ENCODE assay signal across 8 cellular contexts in genomic region chr6:31952140-31952805, GRCh38. TPM values are rescaled to one million over a fixed set of nuclear protein-coding genes. Genes with fewer than 3 reads are reported as not detected.
DNase-seq lines count a peak whose midpoint lies in the region; ATAC-seq and TF ChIP-seq lines count a peak whose summit lies in the region.

No MANE protein-coding gene starts in this region.

- H3K9me3 ChIP-seq in PC-9 (ENCODE audit: insufficient read depth, low read depth) = no peaks in the 10 kb centered on the region

- in situ Hi-C loops in GM13976 (cut with MboI; ENCODE audit: low sequenced_read_pairs, unreplicated experiment) = loop anchor here (10.0 kb wide), 1 partner anchor 267 kb away; the partner anchor contains the start of gene LY6G5C

- peak overlapping the region in 1 of 5 experiments; percentile 81 for H3K27ac Mint-ChIP-seq in brain

- no peaks in the 10 kb centered on the region for H3K27me3 ChIP-seq in PC-9 (ENCODE audit: insufficient read depth, low read depth)

- no TSS peak for BruUV-seq in PC-9 (replicated peaks; lab: Mats Ljungman, UMichigan)

- peaks cover 7% of the 10 kb centered on the region for H3K79me2 ChIP-seq in PC-9 (ENCODE audit: low read depth)

- DNase-seq in AG08396 (ENCODE audit: low spot score) = peak; percentile 81
- peak; percentile 60 for DNase-seq in GM13976 (ENCODE audit: low spot score)
- DNase-seq in PC-9 = peak; percentile 36 to 67
- peak; percentile 47 for DNase-seq in inferior parietal cortex (ENCODE audit: extremely low spot score)
- DNase-seq in stimulated activated CD8-positive, alpha-beta memory T cell treated with anti-CD3 and anti-CD28 coated beads, Interleukin-4, amount 100 ng/mL, for 48 hours = peak; percentile 70

- POLR2A ChIA-PET in PC-9 (lab: Charles Lee; ENCODE audit: unreplicated experiment) = interaction anchor here (0.6 to 1.5 kb wide), 7 partner anchors 16 to 250 kb away, joined by 3 to 12 read pairs (median 4); partner anchors contain the start of genes DXO and NEU1

- H3K9me3 Mint-ChIP-seq in brain = peaks cover 0 to 2% (median 0%) of the 10 kb centered on the region in 5 experiments

- no peak overlapping the region; the same call in 1 of the 2 replicates for H3K27ac ChIP-seq in PC-9

- H3K4me2 ChIP-seq in PC-9 = no peak overlapping the region

- no peak for ATAC-seq in GM19455 (IDR thresholded peaks at IDR 0.05; ENCODE audit: unreplicated experiment)
- no peak for ATAC-seq in GM19023 (IDR thresholded peaks at IDR 0.05; ENCODE audit: unreplicated experiment)

- CTCF ChIA-PET in PC-9 (lab: Charles Lee) = interaction anchor here (0.5 to 1.2 kb wide), 5 partner anchors 32 to 271 kb away, joined by 4 to 14 read pairs (median 9); partner anchors contain the start of gene LY6G5C

- no peaks in the 10 kb centered on the region for H4K20me1 ChIP-seq in PC-9 (ENCODE audit: insufficient read depth)

- H3K36me3 Mint-ChIP-seq in brain = peaks cover 42% of the 10 kb centered on the region

- peaks cover 21% of the 10 kb centered on the region; the same call in 1 of the 2 replicates for H3K36me3 ChIP-seq in PC-9 (ENCODE audit: low read depth)

- H3K4me3 Mint-ChIP-seq in brain = no peak overlapping the region

- H3K4me1 ChIP-seq in PC-9 (replicated peaks; ENCODE audit: insufficient read depth) = peaks cover 24% of the 10 kb centered on the region

- H3F3A ChIP-seq in PC-9 (ENCODE audit: insufficient read depth, low read depth) = peaks cover 54% of the 10 kb centered on the region

- H3K4me1 Mint-ChIP-seq in brain = peaks cover 3% of the 10 kb centered on the region

- no peaks in the 10 kb centered on the region; the same call in 1 of the 2 replicates for H3K9me2 ChIP-seq in PC-9 (ENCODE audit: insufficient read depth)

- intact Hi-C loops in PC-9 (cut with micrococcal nuclease; ENCODE audit: unreplicated experiment) = loop anchor here (1.0 to 10.0 kb wide), 5 partner anchors 49 to 406 kb away; partner anchors contain the start of genes ATP6V1G2, LY6G5C, VWA7 and ZBTB12

- H2AFZ ChIP-seq in PC-9 = no peak overlapping the region

- H3K27me3 Mint-ChIP-seq in brain = no peaks in the 10 kb centered on the region

- no peak overlapping the region for H3K4me3 ChIP-seq in PC-9

- TF ChIP-seq CTCF in GM13976 (IDR thresholded peaks at IDR 0.05; ENCODE audit: borderline replicate concordance, control extremely low read depth, extremely low read depth, insufficient read depth, missing control alignments) (peak; percentile 75), PC-9 (conservative IDR thresholded peaks at IDR 0.05) (peak; percentile 84), brain (conservative IDR thresholded peaks at IDR 0.05) (peak; percentile 69 to 72)

RNA-seq across cellular contexts. Expression of gene CFB, which starts 6.4 kb away (rescaled TPM):
- 22.6 and 25.5 TPM in 2 replicates for total RNA-seq in PC-9 (2021)
- polyA plus RNA-seq in brain (ENCODE audit: insufficient read depth, low read depth, low replicate concordance) = 4.8 TPM

RNA-seq across cellular contexts. Expression of gene NELFE, which starts 6.5 kb away (rescaled TPM):
- 43.0 and 50.8 TPM in 2 replicates for total RNA-seq in PC-9 (2021)
- 200 TPM for polyA plus RNA-seq in brain (ENCODE audit: insufficient read depth, low read depth, low replicate concordance)

RNA-seq across cellular contexts. Expression of gene SKIC2, which starts 6.7 kb away (rescaled TPM):
- total RNA-seq in PC-9 (2021) = 67.9 and 86.0 TPM in 2 replicates
- 49.0 TPM for polyA plus RNA-seq in brain (ENCODE audit: insufficient read depth, low read depth, low replicate concordance)

RNA-seq across cellular contexts. Expression of gene DXO, which starts 19.7 kb away (rescaled TPM):
- total RNA-seq in PC-9 (2021) = 24.5 and 36.0 TPM in 2 replicates
- polyA plus RNA-seq in brain (ENCODE audit: insufficient read depth, low read depth, low replicate concordance) = 32.3 TPM

RNA-seq across cellular contexts. Expression of gene C2, which starts 24.8 kb away (rescaled TPM):
- total RNA-seq in PC-9 (2021) = 0.96 and 2.4 TPM in 2 replicates
- 5.5 TPM for polyA plus RNA-seq in brain (ENCODE audit: insufficient read depth, low read depth, low replicate concordance)
